Comparison of ENCODE assay signal across 8 cellular contexts in the genomic region with DNA sequence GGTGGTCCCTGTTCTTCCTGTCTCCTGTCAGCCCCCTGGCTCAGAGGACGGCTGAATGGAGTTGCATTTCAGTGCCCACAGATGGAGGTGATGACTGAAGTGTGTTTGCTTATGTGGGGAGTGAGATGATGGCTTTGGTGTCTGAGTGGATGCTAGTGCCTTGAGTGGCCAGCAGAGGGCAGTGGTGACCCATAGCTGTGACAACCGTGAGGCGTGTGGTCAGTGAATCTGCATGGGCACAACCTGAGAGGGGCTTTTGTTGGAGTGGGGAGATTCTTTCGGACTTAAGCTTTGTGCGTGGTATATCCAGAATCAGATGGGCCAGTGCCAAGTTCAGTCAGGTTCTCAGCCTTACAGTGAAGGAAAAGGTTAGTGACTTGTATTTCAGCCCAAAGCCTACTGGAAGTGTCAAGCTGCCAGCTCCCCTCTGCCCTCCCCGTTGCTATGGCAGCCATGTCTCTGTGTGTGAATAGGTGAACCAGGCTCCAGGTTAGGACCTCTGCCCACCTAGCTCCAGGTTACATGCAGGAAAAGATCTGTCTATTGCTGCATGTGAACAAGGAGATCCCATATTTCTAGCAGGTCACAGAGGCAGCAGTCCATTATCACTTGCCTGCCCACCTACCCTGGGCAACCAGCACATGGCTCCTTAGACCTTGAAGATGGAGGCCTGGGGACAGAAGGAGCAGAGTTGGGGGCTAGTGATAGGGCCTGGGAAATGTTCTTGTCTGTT. TPM values are rescaled to one million over a fixed set of nuclear protein-coding genes. Genes with fewer than 3 reads are reported as not detected.
A peak's percentile ranks its signal among the peaks of the same experiment; 100 is the strongest.
DNase-seq lines count a peak whose midpoint lies in the region; ATAC-seq and TF ChIP-seq lines count a peak whose summit lies in the region.

No MANE protein-coding gene starts in this region.

- intact Hi-C loops in gastrocnemius medialis (cut with DNase I; ENCODE audit: low total_unique reads): loop anchor here (1.0 to 10.0 kb wide), 5 partner anchors 56 to 541 kb away; a partner anchor contains a TSS

- no peaks in the 10 kb centered on the region for H3K9me3 ChIP-seq in CD4-positive, CD25-positive, alpha-beta regulatory T cell (ENCODE audit: control insufficient read depth in 2 of 2, low read length in 2 of 2)
- H3K9me3 ChIP-seq in hepatocyte (ENCODE audit: low read depth) (no peaks in the 10 kb centered on the region), gastrocnemius medialis (no peaks in the 10 kb centered on the region)

- H3K9me2 ChIP-seq in hepatocyte (replicated peaks; ENCODE audit: insufficient read depth): no peaks in the 10 kb centered on the region

- peaks cover 21% of the 10 kb centered on the region for H3K36me3 ChIP-seq in CD4-positive, CD25-positive, alpha-beta regulatory T cell (ENCODE audit: control insufficient read depth, insufficient read depth, low read length)
- H3K36me3 ChIP-seq in hepatocyte (replicated peaks; ENCODE audit: insufficient read depth, low read depth) (no peaks in the 10 kb centered on the region), gastrocnemius medialis (no peaks in the 10 kb centered on the region)

- TF ChIP-seq CTCF in hepatocyte (IDR thresholded peaks at IDR 0.05; ENCODE audit: poor library complexity) (peak; percentile 93), gastrocnemius medialis (IDR thresholded peaks at IDR 0.05 in 4 of 5, conservative IDR thresholded peaks at IDR 0.05 in 1 of 5) (peak; percentile 95 to 99 (median 98))

- H3K36me3 Mint-ChIP-seq in CD4-positive, CD25-positive, alpha-beta regulatory T cell: peaks cover 6% of the 10 kb centered on the region

- no peaks in the 10 kb centered on the region for H3K27me3 Mint-ChIP-seq in CD4-positive, CD25-positive, alpha-beta regulatory T cell

- WGBS in hepatocyte (ENCODE audit: low lambda C conversion rate, missing lambda C conversion rate): 26% methylated on average over 6 of the region's 6 CpGs

- no peak overlapping the region for H3K27ac ChIP-seq in CD4-positive, CD25-positive, alpha-beta regulatory T cell (ENCODE audit: insufficient read depth, low read length, poor library complexity, severe bottlenecking)
- no peak overlapping the region for H3K27ac ChIP-seq in hepatocyte
- no peak overlapping the region for H3K27ac ChIP-seq in gastrocnemius medialis

- H3K79me2 ChIP-seq in hepatocyte: peaks cover 13% of the 10 kb centered on the region

- peak overlapping the region in 2 of 3 donors; percentile 11 to 86 for H3K27ac Mint-ChIP-seq in CD4-positive, CD25-positive, alpha-beta regulatory T cell

- H3K27me3 ChIP-seq in CD4-positive, CD25-positive, alpha-beta regulatory T cell (ENCODE audit: control insufficient read depth, insufficient read depth, low read length): no peaks in the 10 kb centered on the region
- H3K27me3 ChIP-seq in hepatocyte (no peaks in the 10 kb centered on the region), gastrocnemius medialis (no peaks in the 10 kb centered on the region)

- in situ Hi-C loops in gastrocnemius medialis (cut with MboI; ENCODE audit: low sequenced_read_pairs in 4 of 4): loop anchor here (5.0 to 10.0 kb wide), 4 partner anchors 59 to 134 kb away; no protein-coding TSS in a partner anchor

- peaks cover 39% of the 10 kb centered on the region for H3K4me1 ChIP-seq in CD4-positive, CD25-positive, alpha-beta regulatory T cell (ENCODE audit: control insufficient read depth, insufficient read depth, low read length, poor library complexity, severe bottlenecking)
- peaks cover 25% of the 10 kb centered on the region for H3K4me1 ChIP-seq in hepatocyte (ENCODE audit: insufficient read depth)
- peaks cover 19 to 30% of the 10 kb centered on the region in 2 donors for H3K4me1 ChIP-seq in gastrocnemius medialis

- H2AFZ ChIP-seq in hepatocyte: no peak overlapping the region

- no peak for TF ChIP-seq POLR2A in gastrocnemius medialis (IDR thresholded peaks at IDR 0.05)

- no peaks in the 10 kb centered on the region for H3K9me3 Mint-ChIP-seq in CD4-positive, CD25-positive, alpha-beta regulatory T cell

- DNase-seq in CD4-positive, CD25-positive, alpha-beta regulatory T cell: peak; percentile 53 to 80 (median 70)
- DNase-seq in NCI-H1930 (lab: John Stamatoyannopoulos, UW): peak; percentile 31
- DNase-seq in T-helper 9 cell: peak; percentile 56
- peak; percentile 89 for DNase-seq in astrocyte of the hippocampus (ENCODE audit: low read depth, low spot score)
- DNase-seq in hepatocyte (ENCODE audit: low spot score): peak; percentile 85
- peak; percentile 39 to 62 for DNase-seq in gastrocnemius medialis

- peak overlapping the region in 1 of 4 donors; percentile 23 for H3K4me3 Mint-ChIP-seq in CD4-positive, CD25-positive, alpha-beta regulatory T cell

- H3K4me3 ChIP-seq in CD4-positive, CD25-positive, alpha-beta regulatory T cell (ENCODE audit: low read depth, low read length): no peak overlapping the region
- H3K4me3 ChIP-seq in hepatocyte: no peak overlapping the region
- H3K4me3 ChIP-seq in gastrocnemius medialis: no peak overlapping the region

- no peaks in the 10 kb centered on the region for H4K20me1 ChIP-seq in hepatocyte (ENCODE audit: insufficient read depth, poor library complexity, severe bottlenecking)

- ATAC-seq in CD4-positive, CD25-positive, alpha-beta regulatory T cell (ENCODE audit: low read depth in 2 of 2): peak; percentile 42 to 46
- peak; percentile 26 for ATAC-seq in GM21737 (IDR thresholded peaks at IDR 0.05; ENCODE audit: unreplicated experiment)
- ATAC-seq in gastrocnemius medialis: peak; percentile 13 to 27
- ATAC-seq in GM21529 (IDR thresholded peaks at IDR 0.05; ENCODE audit: unreplicated experiment): no peak

- H3K4me2 ChIP-seq in hepatocyte: no peak overlapping the region

- peaks cover 20 to 50% (median 33%) of the 10 kb centered on the region in 4 donors for H3K4me1 Mint-ChIP-seq in CD4-positive, CD25-positive, alpha-beta regulatory T cell

RNA-seq across cellular contexts. Expression of a gene that starts 14.7 kb away (rescaled TPM):
- total RNA-seq in CD4-positive, CD25-positive, alpha-beta regulatory T cell: 4.6 TPM
- polyA plus RNA-seq in CD4-positive, CD25-positive, alpha-beta regulatory T cell: 10 to 100 TPM in 1 of 4 donors, 1 to 10 TPM in 3; 7.2 to 12.7 (median 8.4) TPM
- total RNA-seq in hepatocyte: 90.9 and 110 TPM in 2 replicates
- 98.7 and 106 TPM in 2 replicates for polyA plus RNA-seq in hepatocyte
- 10 to 100 TPM; 38.5 to 83.8 (median 60.9) TPM for total RNA-seq in gastrocnemius medialis

Comparison
In these comparisons a context has a peak if more than half of its experiments do, and no peak if none do; other contexts are left out.
1. DNase-seq: peak in every context shown above with its lines; median percentile 89 in astrocyte of the hippocampus; 85 in hepatocyte; 70 in CD4-positive, CD25-positive, alpha-beta regulatory T cell; 56 in T-helper 9 cell; 50 in gastrocnemius medialis; 31 in NCI-H1930.